ENCODE assay signal across 10 cellular contexts in genomic region chr19:1263198-1263597, GRCh38. TPM values are rescaled to one million over a fixed set of nuclear protein-coding genes. Genes with fewer than 3 reads are reported as not detected.
DNase-seq lines count a peak whose midpoint lies in the region; ATAC-seq, FAIRE-seq and TF ChIP-seq lines count a peak whose summit lies in the region.
"Had no signal": no experiment of that assay in that cellular context is flagged by ENCODE, and none has a peak within 500 bp of the region (broad histone marks: within the 10 kb centered on the region; RNA-seq: fewer than 3 reads in every experiment).

No MANE protein-coding gene starts in this region.

- peak overlapping the region; percentile 80 to 100 for H3K27ac Mint-ChIP-seq in natural killer cell

- ATAC-seq in A549 (no peak), body of pancreas (no peak), natural killer cell (no peak)

- no peaks in the 10 kb centered on the region for H3K9me3 ChIP-seq in A549
- no peaks in the 10 kb centered on the region for H3K9me3 ChIP-seq in HEK293 (ENCODE audit: control insufficient read depth, insufficient read depth, low read depth, low read length)
- H3K9me3 ChIP-seq in body of pancreas: no peaks in the 10 kb centered on the region

- no peak for TF ChIP-seq POLR2A in A549 (IDR thresholded peaks at IDR 0.05; ENCODE audit: low read length)
- no peak for TF ChIP-seq POLR2A in body of pancreas (IDR thresholded peaks at IDR 0.05)

- no peak for TF ChIP-seq EP300 in A549 (IDR thresholded peaks at IDR 0.05)

- no peak for TF ChIP-seq RAD21 in A549 (conservative IDR thresholded peaks at IDR 0.05 in 1 of 2, IDR thresholded peaks at IDR 0.05 in 1 of 2)

- no peaks in the 10 kb centered on the region for H3K9me3 Mint-ChIP-seq in natural killer cell

- CTCF ChIA-PET in A549 (lab: Yijun Ruan, JAX) (interaction anchor here (1.5 to 18.7 kb wide), 2 partner anchors 10 to 19 kb away, joined by 10 to 500 read pairs; partner anchors contain the start of gene ATP5F1D), HEK293 (lab: Yijun Ruan, JAX) (interaction anchor here (11.3 kb wide), 1 partner anchor 18 kb away, joined by 299 read pairs; no protein-coding TSS in a partner anchor)

- peak overlapping the region; percentile 73; the same call in 1 of the 3 replicates for H3K4me3 ChIP-seq in A549
- H3K4me3 ChIP-seq in HEK293 (ENCODE audit: low read depth, low read length): no peak overlapping the region
- H3K4me3 ChIP-seq in body of pancreas: no peak overlapping the region

- POLR2A ChIA-PET in A549 (lab: Yijun Ruan, JAX): no interaction called here
- POLR2A ChIA-PET in HEK293 (lab: Yijun Ruan, JAX): interaction anchor here (0.6 to 7.7 kb wide), 2 partner anchors 7 to 1799 kb away, joined by 4 to 407 read pairs; no protein-coding TSS in a partner anchor

- H3K36me3 ChIP-seq in HEK293 (ENCODE audit: control insufficient read depth in 2 of 2, insufficient read depth in 1 of 2, low read length in 2 of 2) (no peaks in the 10 kb centered on the region; a peak in 2 of 3 replicates), body of pancreas (replicated peaks in 1 of 2; ENCODE audit: insufficient read depth in 1 of 2, low read depth in 2 of 2) (no peaks in the 10 kb centered on the region)

- intact Hi-C loops in body of pancreas (cut with DNase I) (no loop called here), natural killer cell (cut with micrococcal nuclease) (no loop called here)

- 70% methylated on average over 4 of the region's 5 CpGs for WGBS in A549 (ENCODE audit: missing lambda C conversion rate)
- 75 to 83% methylated on average over 1 to 5 of the region's 5 CpGs for WGBS in body of pancreas, 2 donors

- peak overlapping the region; percentile 91 for H3K4me2 ChIP-seq in A549

- no peaks in the 10 kb centered on the region for H3K36me3 Mint-ChIP-seq in natural killer cell

- H3K4me1 ChIP-seq in A549: peaks cover 68% of the 10 kb centered on the region
- peaks cover 24% of the 10 kb centered on the region for H3K4me1 ChIP-seq in HEK293 (ENCODE audit: control insufficient read depth, insufficient read depth, low read length)
- peaks cover 90% of the 10 kb centered on the region for H3K4me1 ChIP-seq in body of pancreas

- H3K27ac ChIP-seq in A549 (peak overlapping the region; percentile 98 to 100), HEK293 (ENCODE audit: extremely low read depth, low read depth, low read length) (no peak overlapping the region), body of pancreas (peak overlapping the region; percentile 98 to 100 (median 98))

- DNase-seq in A549 (ENCODE audit: low read depth in 1 of 2, low spot score in 1 of 2) (no peak), body of pancreas (no peak), natural killer cell (no peak), ecto neural progenitor cell (ENCODE audit: low spot score) (no peak), mucosa of gallbladder (ENCODE audit: low spot score) (no peak), NCI-H1048 (lab: John Stamatoyannopoulos, UW) (no peak), DMS153 treated with DMSO at 0.1 percent for 48 hours (lab: John Stamatoyannopoulos, UW; ENCODE audit: unreplicated experiment) (no peak)
- DNase-seq: SHP77 had no signal

- H3K27me3 ChIP-seq in body of pancreas: no peaks in the 10 kb centered on the region

- H3K27me3 Mint-ChIP-seq in natural killer cell (ENCODE audit: low read depth in 2 of 2): no peaks in the 10 kb centered on the region

- H3K4me1 Mint-ChIP-seq in natural killer cell: peaks cover 38 to 67% of the 10 kb centered on the region in 2 donors

- peak overlapping the region; percentile 74 for H3K4me3 Mint-ChIP-seq in natural killer cell

- no peak for FAIRE-seq in A549 (lab: Jason Lieb, UNC)

- TF ChIP-seq CTCF in A549 (IDR thresholded peaks at IDR 0.05) (no peak), HEK293 (tag by site-specific recombination; IDR thresholded peaks at IDR 0.05) (no peak), body of pancreas (IDR thresholded peaks at IDR 0.05) (no peak), natural killer cell (IDR thresholded peaks at IDR 0.05) (no peak)

TF ChIP-seq in A549, 52 proteins besides CTCF, POLR2A, EP300 and RAD21 (continues in another document):
- TF ChIP-seq USF2 (IDR thresholded peaks at IDR 0.05): no peak
- no peak for TF ChIP-seq ZSCAN20 (CRISPR knock-in tag; IDR thresholded peaks at IDR 0.05)
- no peak for TF ChIP-seq CHD4 (IDR thresholded peaks at IDR 0.05; ENCODE audit: borderline replicate concordance)
- TF ChIP-seq CEBPB (IDR thresholded peaks at IDR 0.05): no peak
- TF ChIP-seq JUNB (IDR thresholded peaks at IDR 0.05): no peak
- TF ChIP-seq HOXA7 (CRISPR knock-in tag; IDR thresholded peaks at IDR 0.05): no peak
- TF ChIP-seq FOSL2 (IDR thresholded peaks at IDR 0.05): no peak
- TF ChIP-seq FOSL2 (CRISPR knock-in tag; IDR thresholded peaks at IDR 0.05): no peak
- no peak for TF ChIP-seq KDM1A (IDR thresholded peaks at IDR 0.05; ENCODE audit: low read depth)

TF ChIP-seq in HEK293, 187 proteins besides CTCF, POLR2A, EP300 and RAD21:
- TF ChIP-seq ZXDB (tag by site-specific recombination; IDR thresholded peaks at IDR 0.05) (no peak), ZNF391 (tag by site-specific recombination; IDR thresholded peaks at IDR 0.05; ENCODE audit: borderline replicate concordance, low read depth) (no peak), ZNF571 (tag by site-specific recombination; IDR thresholded peaks at IDR 0.05) (no peak), ZNF530 (tag by site-specific recombination; IDR thresholded peaks at IDR 0.05; ENCODE audit: low read depth) (no peak), HOXC10 (CRISPR knock-in tag; IDR thresholded peaks at IDR 0.05) (no peak), EGR2 (tag by site-specific recombination; IDR thresholded peaks at IDR 0.05; ENCODE audit: low read depth) (peak; percentile 35), ZNF26 (tag by site-specific recombination; IDR thresholded peaks at IDR 0.05) (no peak), ZNF658 (tag by site-specific recombination; IDR thresholded peaks at IDR 0.05) (no peak)
TF ChIP-seq in HEK293: peak in this region for 1.

RNA-seq across cellular contexts. Expression of gene CIRBP, which starts 5.9 kb away (rescaled TPM):
- polyA plus RNA-seq in A549 (2011; rRNA removed): 92.4 and 151 TPM in 2 replicates
- 111 and 147 TPM in 2 replicates for polyA plus RNA-seq in A549 (2012; cell fraction: cytosol; rRNA removed)
- polyA plus RNA-seq in A549 (2012; cell fraction: nucleus; rRNA removed): 246 and 410 TPM in 2 replicates
- polyA plus RNA-seq in A549 (2017; fragmentation: RNase III; extraction: RNeasy Plus Mini Kit Qiagen cat#74134 plus additional on column Dnase treatment): 178 to 201 TPM (median 189 TPM) in 3 replicates
- 38.3 and 44.0 TPM in 2 replicates for polyA minus RNA-seq in A549 (2011; rRNA and poly(A)+ RNA removed)
- 100 to 1,000 TPM; 582 to 630 TPM for total RNA-seq in body of pancreas
- 100 to 1,000 TPM; 410 to 454 (median 440) TPM for total RNA-seq in natural killer cell
- total RNA-seq in mucosa of gallbladder: 382 TPM

RNA-seq across cellular contexts. Expression of gene FAM174C, which starts 12.1 kb away (rescaled TPM):
- 22.7 and 24.8 TPM in 2 replicates for polyA plus RNA-seq in A549 (2011; rRNA removed)
- 96.5 and 113 TPM in 2 replicates for polyA plus RNA-seq in A549 (2012; cell fraction: cytosol; rRNA removed)
- polyA plus RNA-seq in A549 (2012; cell fraction: nucleus; rRNA removed): 61.6 and 78.1 TPM in 2 replicates
- 35.6 to 37.6 TPM (median 37.1 TPM) in 3 replicates for polyA plus RNA-seq in A549 (2017; fragmentation: RNase III; extraction: RNeasy Plus Mini Kit Qiagen cat#74134 plus additional on column Dnase treatment)
- polyA minus RNA-seq in A549 (2011; rRNA and poly(A)+ RNA removed): 5.3 and 6.7 TPM in 2 replicates
- 10 to 100 TPM; 48.0 to 63.9 TPM for total RNA-seq in body of pancreas
- total RNA-seq in natural killer cell: 10 to 100 TPM; 26.6 to 33.4 (median 27.1) TPM
- total RNA-seq in mucosa of gallbladder: 57.6 TPM

RNA-seq across cellular contexts. Expression of gene MIDN, which starts 14.8 kb away (rescaled TPM):
- polyA plus RNA-seq in A549 (2011; rRNA removed) (9.1 and 11.8 TPM in 2 replicates), A549 (2017; fragmentation: RNase III; extraction: RNeasy Plus Mini Kit Qiagen cat#74134 plus additional on column Dnase treatment) (27.7 to 33.4 TPM (median 31.4 TPM) in 3 replicates)
- 17.7 and 27.8 TPM in 2 replicates for polyA plus RNA-seq in A549 (2012; cell fraction: cytosol; rRNA removed)
- polyA plus RNA-seq in A549 (2012; cell fraction: nucleus; rRNA removed): 45.7 and 73.9 TPM in 2 replicates
- polyA minus RNA-seq in A549 (2011; rRNA and poly(A)+ RNA removed): 23.7 and 25.2 TPM in 2 replicates
- total RNA-seq in body of pancreas (10 to 100 TPM; 36.3 to 43.5 TPM), natural killer cell (100 to 1,000 TPM; 296 to 367 (median 314) TPM), mucosa of gallbladder (127 TPM)

RNA-seq across cellular contexts. Expression of gene ATP5F1D, which starts 21.6 kb away (rescaled TPM):
- polyA plus RNA-seq in A549 (2011; rRNA removed) (18.5 and 28.7 TPM in 2 replicates), A549 (2017; fragmentation: RNase III; extraction: RNeasy Plus Mini Kit Qiagen cat#74134 plus additional on column Dnase treatment) (96.9 to 101 TPM (median 99.7 TPM) in 3 replicates)
- polyA plus RNA-seq in A549 (2012; cell fraction: cytosol; rRNA removed): 158 and 210 TPM in 2 replicates
- polyA plus RNA-seq in A549 (2012; cell fraction: nucleus; rRNA removed): 114 and 225 TPM in 2 replicates
- 12.4 and 18.2 TPM in 2 replicates for polyA minus RNA-seq in A549 (2011; rRNA and poly(A)+ RNA removed)
- total RNA-seq in body of pancreas (100 to 1,000 TPM; 156 to 157 TPM), natural killer cell (100 to 1,000 TPM in 2 of 3 donors, 10 to 100 TPM in 1; 88.6 to 119 (median 104) TPM), mucosa of gallbladder (213 TPM)

RNA-seq across cellular contexts. Expression of gene EFNA2, which starts 22.5 kb away (rescaled TPM):
- polyA plus RNA-seq in A549 (2011; rRNA removed): 0.16 and 0.24 TPM in 2 replicates
- polyA plus RNA-seq in A549 (2012; cell fraction: cytosol; rRNA removed): 0.62 and 0.97 TPM in 2 replicates
- polyA plus RNA-seq in A549 (2012; cell fraction: nucleus; rRNA removed): 1.3 and 1.5 TPM in 2 replicates
- polyA plus RNA-seq in A549 (2017; fragmentation: RNase III; extraction: RNeasy Plus Mini Kit Qiagen cat#74134 plus additional on column Dnase treatment): 0.84 to 1.3 TPM (median 1.2 TPM) in 3 replicates
- 0.29 TPM in 1 of 2 replicates, not detected in the other for polyA minus RNA-seq in A549 (2011; rRNA and poly(A)+ RNA removed)
- not detected for total RNA-seq in body of pancreas
- not detected for total RNA-seq in natural killer cell
- total RNA-seq in mucosa of gallbladder: 8.4 TPM
- polyA plus RNA-seq: adipose tissue had no signal
